ENCODE assay signal across 8 cellular contexts in genomic region chr1:159009704-159010361, GRCh38. TPM values are rescaled to one million over a fixed set of nuclear protein-coding genes. Genes with fewer than 3 reads are reported as not detected.
DNase-seq lines count a peak whose midpoint lies in the region; ATAC-seq and TF ChIP-seq lines count a peak whose summit lies in the region.

Gene IFI16 (plus strand): TSS chr1:159009907. CDS start chr1:159014681, 4,774 bp downstream.

- H3K27ac ChIP-seq in RWPE1 = peak within 1 kb of the TSS; percentile 77

- POLR2A ChIA-PET in RWPE1 (lab: Yijun Ruan, JAX; ENCODE audit: low non-redundant PET) = no interaction called here

- ATAC-seq in GM18868 (IDR thresholded peaks at IDR 0.05; ENCODE audit: unreplicated experiment) (peak; percentile 74), HG03108 (IDR thresholded peaks at IDR 0.05; ENCODE audit: unreplicated experiment) (peak; percentile 43)

- CTCF ChIA-PET in RWPE1 (lab: Yijun Ruan, JAX) = interaction anchor here (1.2 kb wide), 1 partner anchor 12 kb away, joined by 4 read pairs; no protein-coding TSS in a partner anchor

- H3K4me1 ChIP-seq in adipocyte (ENCODE audit: control insufficient read depth, insufficient read depth, low read length) = peaks cover 68% of the 10 kb centered on the region

- H3K9me3 ChIP-seq in adipocyte (ENCODE audit: control insufficient read depth, low read length) = no peaks in the 10 kb centered on the region

- peak; percentile 81 for DNase-seq in AG08396 (ENCODE audit: low spot score)
- DNase-seq in RWPE1 (ENCODE audit: low spot score) = peak; percentile 88
- peak; percentile 95 for DNase-seq in adipocyte (ENCODE audit: low read depth)
- no peak for DNase-seq in cardiac septum (ENCODE audit: low spot score)
- DNase-seq in retinal pigment epithelial cell (ENCODE audit: low read depth) = no peak
- no peak for DNase-seq in SHP77 (lab: John Stamatoyannopoulos, UW)

- H3K36me3 ChIP-seq in adipocyte (ENCODE audit: control insufficient read depth, insufficient read depth, low read length, severe bottlenecking) = peaks cover 5% of the 10 kb centered on the region

- peak within 1 kb of the TSS; percentile 99 for H3K9ac ChIP-seq in adipocyte (ENCODE audit: low read length)

- peak within 1 kb of the TSS; percentile 97 for H3K4me3 ChIP-seq in adipocyte (ENCODE audit: low read length)
- H3K4me3 ChIP-seq in retinal pigment epithelial cell (ENCODE audit: low read length) = peak within 1 kb of the TSS; percentile 37

- TF ChIP-seq CTCF in RWPE1 (conservative IDR thresholded peaks at IDR 0.05; ENCODE audit: low read depth) (no peak), retinal pigment epithelial cell (conservative IDR thresholded peaks at IDR 0.05; ENCODE audit: low read depth, low read length) (no peak)

- intact Hi-C loops in cardiac septum (cut with DNase I) = loop anchor here (1.0 to 5.0 kb wide), 4 partner anchors 10 to 912 kb away; no protein-coding TSS in a partner anchor

- H3K27me3 ChIP-seq in adipocyte (replicated peaks; ENCODE audit: control insufficient read depth, insufficient read depth, low read length) = no peaks in the 10 kb centered on the region

RNA-seq across cellular contexts. Expression of gene IFI16, which starts in this region (rescaled TPM):
- total RNA-seq in cardiac septum = 31.1 TPM

Comparison
In these comparisons a context has a peak if more than half of its experiments do, and no peak if none do; other contexts are left out.
1. DNase-seq: peak in AG08396 (single experiment), RWPE1 (single experiment) and adipocyte (single experiment); none in cardiac septum (single experiment), retinal pigment epithelial cell (single experiment) and SHP77 (0 of 2).